Comparison of ENCODE assay signal across 29 cellular contexts in genomic region chr4:174189392-174190029, GRCh38.
"Had no signal": no experiment of that assay in that cellular context is flagged by ENCODE, and none has a peak within 500 bp of the region (broad histone marks: within the 10 kb centered on the region; RNA-seq: fewer than 3 reads in every experiment).

No MANE protein-coding gene starts in this region.

- H3K4me3 Mint-ChIP-seq: activated B cell treated with CpG ODN at 0.5 μM for 24 hours; activated CD4-positive, alpha-beta memory T cell treated with anti-CD3 and anti-CD28 coated beads for 36 hours; activated CD4-positive, alpha-beta T cell treated with anti-CD3 and anti-CD28 coated beads, Interleukin-2, amount 10 ng/mL, durations not matched to agents 24 days and 14 days; activated naive CD4-positive, alpha-beta T cell treated with anti-CD3 and anti-CD28 coated beads for 36 hours; activated naive CD8-positive, alpha-beta T cell; activated T-cell treated with anti-CD3 and anti-CD28 coated beads, Interleukin-2, amount 50 U/mL, for 4 hours; activated T-helper 17 cell treated with anti-CD3 and anti-CD28 coated beads, Interleukin-2, amount 50 U/mL, for 72 hours; T-helper 1 cell treated with Interleukin-12 subunit alpha and Interleukin-12 subunit beta and Interleukin-4 antibody, amounts not matched to agents 30 μg/mL and 1 μg/mL, for 36 hours had no signal

- H3K4me1 ChIP-seq: adrenal gland, breast epithelium, Peyer's patch, SJSA1 had no signal

- ATAC-seq: activated T-cell treated with anti-CD3 and anti-CD28 coated beads, Interleukin-2, amount 50 U/mL, for 4 hours; activated T-helper 17 cell treated with anti-CD3 and anti-CD28 coated beads, Interleukin-2, amount 50 U/mL, for 72 hours; SK-N-SH treated with all-trans-retinoic acid at 6 μM for 48 hours had no signal

- H3K9me3 Mint-ChIP-seq: activated B cell treated with CpG ODN at 0.5 μM for 24 hours; activated CD4-positive, alpha-beta memory T cell treated with anti-CD3 and anti-CD28 coated beads for 36 hours; activated CD4-positive, alpha-beta T cell treated with anti-CD3 and anti-CD28 coated beads, Interleukin-2, amount 10 ng/mL, durations not matched to agents 24 days and 14 days; activated naive CD4-positive, alpha-beta T cell treated with anti-CD3 and anti-CD28 coated beads for 36 hours; activated T-cell treated with anti-CD3 and anti-CD28 coated beads, Interleukin-2, amount 50 U/mL, for 4 hours; activated T-helper 17 cell treated with anti-CD3 and anti-CD28 coated beads, Interleukin-2, amount 50 U/mL, for 72 hours; T-helper 1 cell treated with Interleukin-12 subunit alpha and Interleukin-12 subunit beta and Interleukin-4 antibody, amounts not matched to agents 30 μg/mL and 1 μg/mL, for 36 hours had no signal

- H3K27me3 ChIP-seq: MG63, Peyer's patch had no signal

- H3K36me3 Mint-ChIP-seq: activated CD4-positive, alpha-beta memory T cell treated with anti-CD3 and anti-CD28 coated beads for 36 hours; activated naive CD8-positive, alpha-beta T cell had no signal

- H3K27ac Mint-ChIP-seq: activated B cell treated with CpG ODN at 0.5 μM for 24 hours; activated CD4-positive, alpha-beta memory T cell treated with anti-CD3 and anti-CD28 coated beads for 36 hours; activated CD4-positive, alpha-beta T cell treated with anti-CD3 and anti-CD28 coated beads, Interleukin-2, amount 10 ng/mL, durations not matched to agents 24 days and 14 days; activated naive CD4-positive, alpha-beta T cell treated with anti-CD3 and anti-CD28 coated beads for 36 hours; activated naive CD8-positive, alpha-beta T cell; activated T-helper 17 cell treated with anti-CD3 and anti-CD28 coated beads, Interleukin-2, amount 50 U/mL, for 72 hours; T-helper 1 cell treated with Interleukin-12 subunit alpha and Interleukin-12 subunit beta and Interleukin-4 antibody, amounts not matched to agents 30 μg/mL and 1 μg/mL, for 36 hours had no signal

- H3K9me3 ChIP-seq: adrenal gland, breast epithelium, MG63, Peyer's patch, SJSA1 had no signal

- H3K4me3 ChIP-seq: adrenal gland, breast epithelium, MG63, Peyer's patch, SJSA1 had no signal

- H3K4me1 Mint-ChIP-seq: activated B cell treated with CpG ODN at 0.5 μM for 24 hours; activated CD4-positive, alpha-beta T cell treated with anti-CD3 and anti-CD28 coated beads, Interleukin-2, amount 10 ng/mL, durations not matched to agents 24 days and 14 days; activated T-helper 17 cell treated with anti-CD3 and anti-CD28 coated beads, Interleukin-2, amount 50 U/mL, for 72 hours had no signal

- H3K36me3 ChIP-seq: adrenal gland, breast epithelium, MG63, Peyer's patch, SJSA1 had no signal

- DNase-seq: activated B cell treated with CpG ODN at 0.5 μM for 24 hours; activated CD4-positive, alpha-beta memory T cell treated with anti-CD3 and anti-CD28 coated beads for 36 hours; activated CD4-positive, alpha-beta T cell treated with anti-CD3 and anti-CD28 coated beads for 1 hour; activated CD4-positive, alpha-beta T cell treated with anti-CD3 and anti-CD28 coated beads, Interleukin-2, amount 10 ng/mL, durations not matched to agents 24 days and 14 days; activated CD8-positive, alpha-beta memory T cell treated with anti-CD3 and anti-CD28 coated beads for 24 hours; activated gamma-delta T cell; activated naive CD4-positive, alpha-beta T cell treated with anti-CD3 and anti-CD28 coated beads for 36 hours; activated T-cell treated with anti-CD3 and anti-CD28 coated beads, Interleukin-2, amount 50 U/mL, for 4 hours; adrenal gland; aorta; caudate nucleus; MG63; MV-4-11; NCI-H1092 treated with DMSO at 0.1 percent for 48 hours; NCI-H1417 treated with DMSO at 0.1 percent for 48 hours; NCI-H1694; NCI-H2029; NCI-H2107; NCI-H2171 treated with DMSO at 0.1 percent for 48 hours; NCI-H226; NCI-H526 treated with DMSO at 0.1 percent for 48 hours; Peyer's patch; SHP77 had no signal
